In genomic region chr3:56923546-56924224, GRCh38 we compare ENCODE assay signal across 9 cellular contexts.
DNase-seq lines count a peak whose midpoint lies in the region; ATAC-seq, FAIRE-seq and TF ChIP-seq lines count a peak whose summit lies in the region.
"Had no signal": no experiment of that assay in that cellular context is flagged by ENCODE, and none has a peak within 500 bp of the region (broad histone marks: within the 10 kb centered on the region; RNA-seq: fewer than 3 reads in every experiment).

No MANE protein-coding gene starts in this region.

- no peak overlapping the region for H3K4me3 ChIP-seq in epithelial cell of proximal tubule (ENCODE audit: low read depth, low read length)
- no peak overlapping the region for H3K4me3 ChIP-seq in pancreas

- intact Hi-C loops in pancreas (cut with DNase I): no loop called here

- no peaks in the 10 kb centered on the region for H3K36me3 Mint-ChIP-seq in T-helper 1 cell treated with Interleukin-12 subunit alpha and Interleukin-12 subunit beta and Interleukin-4 antibody, amounts not matched to agents 30 μg/mL and 1 μg/mL, for 36 hours (ENCODE audit: low read depth)

- WGBS in pancreas, 2 donors: 12% methylated on average over 3 of the region's 3 CpGs

- H3K4me1 Mint-ChIP-seq in T-helper 1 cell treated with Interleukin-12 subunit alpha and Interleukin-12 subunit beta and Interleukin-4 antibody, amounts not matched to agents 30 μg/mL and 1 μg/mL, for 36 hours (ENCODE audit: low read depth): peaks cover 65% of the 10 kb centered on the region

- H3K9me3 Mint-ChIP-seq in T-helper 1 cell treated with Interleukin-12 subunit alpha and Interleukin-12 subunit beta and Interleukin-4 antibody, amounts not matched to agents 30 μg/mL and 1 μg/mL, for 36 hours: no peaks in the 10 kb centered on the region

- no peaks in the 10 kb centered on the region for H3K9me3 ChIP-seq in pancreas

- H3K27me3 ChIP-seq in pancreas: no peaks in the 10 kb centered on the region

- peak overlapping the region in 2 of 4 donors; percentile 45 to 65 for H3K27ac ChIP-seq in pancreas
- H3K27ac ChIP-seq: 22Rv1 had no signal

- DNase-seq in DMS53 (lab: John Stamatoyannopoulos, UW) (peak; percentile 55), DMS53 treated with DMSO at 0.1 percent for 48 hours (lab: John Stamatoyannopoulos, UW; ENCODE audit: unreplicated experiment) (no peak), epithelial cell of proximal tubule (ENCODE audit: low read depth) (peak; percentile 50), pancreas (peak in 3 of 6 donors; percentile 13 to 24 (median 16)), urothelium cell line (ENCODE audit: low spot score) (no peak)

- no peaks in the 10 kb centered on the region for H3K36me3 ChIP-seq in pancreas

- no peak for TF ChIP-seq CTCF in epithelial cell of proximal tubule (conservative IDR thresholded peaks at IDR 0.05; ENCODE audit: low read depth, low read length)
- TF ChIP-seq CTCF in pancreas (IDR thresholded peaks at IDR 0.05): no peak

- H3K27me3 Mint-ChIP-seq in T-helper 1 cell treated with Interleukin-12 subunit alpha and Interleukin-12 subunit beta and Interleukin-4 antibody, amounts not matched to agents 30 μg/mL and 1 μg/mL, for 36 hours (ENCODE audit: low read depth): no peaks in the 10 kb centered on the region

- ATAC-seq in pancreas: peak; percentile 78 to 87 (median 86)
- ATAC-seq in GM21717 (IDR thresholded peaks at IDR 0.05; ENCODE audit: unreplicated experiment): no peak
- no peak for ATAC-seq in GM21786 (IDR thresholded peaks at IDR 0.05; ENCODE audit: unreplicated experiment)

- H3K4me3 Mint-ChIP-seq in T-helper 1 cell treated with Interleukin-12 subunit alpha and Interleukin-12 subunit beta and Interleukin-4 antibody, amounts not matched to agents 30 μg/mL and 1 μg/mL, for 36 hours: peak overlapping the region; percentile 36

- no peak for FAIRE-seq in pancreas (lab: Jason Lieb, UNC)
- FAIRE-seq in urothelium cell line (lab: Jason Lieb, UNC): no peak

- H3K4me1 ChIP-seq in pancreas: peaks cover 0 to 17% (median 4%) of the 10 kb centered on the region in 3 donors

- H3K27ac Mint-ChIP-seq in T-helper 1 cell treated with Interleukin-12 subunit alpha and Interleukin-12 subunit beta and Interleukin-4 antibody, amounts not matched to agents 30 μg/mL and 1 μg/mL, for 36 hours: peak overlapping the region; percentile 72

Comparison
In these comparisons a context has a peak if more than half of its experiments do, and no peak if none do; other contexts are left out.
1. DNase-seq: peak in DMS53 (single experiment) and epithelial cell of proximal tubule (single experiment); none in DMS53 treated with DMSO at 0.1 percent for 48 hours (single experiment) and urothelium cell line (single experiment).
2. ATAC-seq: peak in pancreas (4 of 4); none in GM21717 (single experiment) and GM21786 (single experiment).